8 cellular contexts compared by ENCODE assay signal in the genomic region with DNA sequence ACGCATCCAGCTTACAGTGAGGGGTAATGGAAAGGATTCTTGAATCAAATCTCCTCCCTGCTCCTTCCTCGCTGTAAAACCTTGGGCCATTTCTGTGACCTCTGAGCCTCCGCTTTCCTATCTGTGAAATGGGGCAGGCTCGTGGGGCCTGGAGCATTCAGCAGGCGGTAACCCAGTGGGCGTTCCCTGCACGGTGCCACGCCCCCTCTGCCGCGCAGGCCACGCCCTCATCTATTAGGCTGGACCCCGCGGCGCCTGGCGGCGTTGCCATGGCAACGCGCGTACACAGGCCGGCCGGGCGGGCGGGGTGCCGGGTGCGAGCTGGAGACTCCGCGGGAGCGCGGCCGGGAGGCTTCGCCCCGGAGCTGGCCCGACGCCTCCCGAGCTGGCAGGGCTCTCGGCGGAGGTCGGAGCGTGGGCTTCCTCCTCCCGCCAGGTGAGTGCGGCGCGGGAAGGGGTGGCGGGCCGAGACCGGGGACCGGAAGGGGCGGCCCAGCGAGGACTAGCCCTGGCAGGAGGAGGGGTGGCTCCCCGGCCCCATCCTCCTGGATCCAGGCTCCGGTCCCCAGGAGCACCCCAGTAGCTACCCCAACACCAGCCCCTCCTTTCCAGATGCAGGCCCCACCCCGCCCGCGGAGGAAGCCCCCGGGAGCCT. TPM values are rescaled to one million over a fixed set of nuclear protein-coding genes. Genes with fewer than 3 reads are reported as not detected.
DNase-seq lines count a peak whose midpoint lies in the region; ATAC-seq and TF ChIP-seq lines count a peak whose summit lies in the region.

A gene (plus strand): TSS at position 264 of the 655 bp plus-strand sequence. CDS start 4,562 bp downstream, outside the sequence.

- H3K27me3 Mint-ChIP-seq in activated naive CD8-positive, alpha-beta T cell = peaks cover 24% of the 10 kb centered on the region
- H3K27me3 Mint-ChIP-seq in progenitor cell of endocrine pancreas = peaks cover 31% of the 10 kb centered on the region

- no peaks in the 10 kb centered on the region for H3K9me3 ChIP-seq in heart left ventricle

- H3K27me3 ChIP-seq in heart left ventricle = peaks cover 0 to 38% (median 11%) of the 10 kb centered on the region in 9 donors

- no peak for TF ChIP-seq POLR2A in heart left ventricle (IDR thresholded peaks at IDR 0.05)

- peak; percentile 48 for ATAC-seq in HG03354 (IDR thresholded peaks at IDR 0.05; ENCODE audit: poor library complexity, severe bottlenecking, unreplicated experiment)
- ATAC-seq in heart left ventricle = peak in 3 of 4 donors; percentile 37 to 82 (median 77)
- ATAC-seq in GM18517 (IDR thresholded peaks at IDR 0.05; ENCODE audit: unreplicated experiment) = no peak

- peak within 1 kb of the TSS in 11 of 12 donors; percentile 18 to 60 (median 41) for H3K4me3 ChIP-seq in heart left ventricle

- H3K4me1 ChIP-seq in heart left ventricle = peaks cover 0 to 26% (median 4%) of the 10 kb centered on the region in 12 donors

- peaks cover 61% of the 10 kb centered on the region for H3K4me1 Mint-ChIP-seq in activated naive CD8-positive, alpha-beta T cell (ENCODE audit: low read depth)
- peaks cover 8% of the 10 kb centered on the region for H3K4me1 Mint-ChIP-seq in progenitor cell of endocrine pancreas (ENCODE audit: low read depth)

- peak within 1 kb of the TSS; percentile 80 for H3K4me3 Mint-ChIP-seq in activated naive CD8-positive, alpha-beta T cell
- H3K4me3 Mint-ChIP-seq in progenitor cell of endocrine pancreas (ENCODE audit: low read depth) = peak within 1 kb of the TSS; percentile 80

- intact Hi-C loops in heart left ventricle (cut with DNase I) = no loop called here

- no peaks in the 10 kb centered on the region for H3K36me3 ChIP-seq in heart left ventricle

- H3K27ac Mint-ChIP-seq in activated naive CD8-positive, alpha-beta T cell = peak within 1 kb of the TSS; percentile 75
- H3K27ac Mint-ChIP-seq in progenitor cell of endocrine pancreas = peak within 1 kb of the TSS; percentile 9

- peaks cover 2% of the 10 kb centered on the region for H3K36me3 Mint-ChIP-seq in activated naive CD8-positive, alpha-beta T cell
- no peaks in the 10 kb centered on the region for H3K36me3 Mint-ChIP-seq in progenitor cell of endocrine pancreas (ENCODE audit: insufficient read depth)

- DNase-seq in COLO668 (lab: John Stamatoyannopoulos, UW; ENCODE audit: unreplicated experiment) (peak; percentile 95), RKO (ENCODE audit: low spot score) (peak; percentile 78), heart left ventricle (peak in 3 of 5 donors; percentile 24 to 68 (median 65)), progenitor cell of endocrine pancreas (ENCODE audit: low spot score, unreplicated experiment) (peak; percentile 70), putamen (ENCODE audit: low spot score) (no peak)

- WGBS in heart left ventricle, 4 donors = 6 to 9% (median 7%) methylated on average over 36 to 55 of the region's 55 CpGs

- TF ChIP-seq CTCF in heart left ventricle (IDR thresholded peaks at IDR 0.05) = no peak
- TF ChIP-seq CTCF in progenitor cell of endocrine pancreas (IDR thresholded peaks at IDR 0.05; ENCODE audit: unreplicated experiment) = no peak

- no peaks in the 10 kb centered on the region for H3K9me3 Mint-ChIP-seq in activated naive CD8-positive, alpha-beta T cell (ENCODE audit: low read depth)
- H3K9me3 Mint-ChIP-seq in progenitor cell of endocrine pancreas (ENCODE audit: low read depth) = no peaks in the 10 kb centered on the region

- peak within 1 kb of the TSS in 1 of 12 donors; percentile 61 for H3K27ac ChIP-seq in heart left ventricle

RNA-seq across cellular contexts. Expression of the gene that starts here (rescaled TPM):
- total RNA-seq in heart left ventricle (1 to 10 TPM in 1 of 9 donors, under 1 TPM in 5, not detected in 3; 0.07 to 1.1 (median 0.18) TPM), progenitor cell of endocrine pancreas (5.0 and 5.3 TPM in 2 replicates)
- under 1 TPM in 1 of 2 donors, not detected in 1; 0.06 TPM for polyA plus RNA-seq in heart left ventricle
